Comparison of ENCODE assay signal across 8 cellular contexts in the genomic region with DNA sequence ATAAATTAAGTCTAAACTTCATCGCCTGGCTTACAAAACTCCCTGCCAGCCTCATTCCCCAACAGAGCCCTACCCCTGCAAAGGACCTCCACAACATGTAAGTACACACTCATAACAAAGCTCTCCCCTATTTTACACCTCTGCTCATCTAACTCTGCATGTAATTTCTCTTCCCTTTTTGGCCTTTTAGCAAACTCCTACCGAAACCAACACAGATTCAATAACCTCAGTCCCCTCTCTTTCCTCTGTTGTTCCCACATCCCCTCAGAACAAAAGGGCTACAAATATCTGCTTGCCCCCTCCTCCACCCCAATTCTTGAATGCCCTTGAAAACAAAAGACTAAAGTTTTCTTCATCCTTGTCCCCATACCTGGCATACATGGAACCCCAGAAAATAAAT.
DNase-seq lines count a peak whose midpoint lies in the region; TF ChIP-seq lines count a peak whose summit lies in the region.

No MANE protein-coding gene starts in this region.

- intact Hi-C loops in head of caudate nucleus (cut with DNase I), result loop anchor here (5.0 kb wide), 2 partner anchors 82 to 157 kb away; a partner anchor contains a TSS

- DNase-seq in epithelial cell of esophagus (ENCODE audit: low read depth) (no peak), head of caudate nucleus (no peak), CD1c-positive myeloid dendritic cell (ENCODE audit: extremely low spot score) (no peak), NCI-H1930 (lab: John Stamatoyannopoulos, UW) (no peak)
- DNase-seq in stimulated activated CD4-positive, alpha-beta T cell treated with anti-CD3 and anti-CD28 coated beads, Interleukin-15, amount 100 ng/mL, for 24 hours, result no peak

- peak overlapping the region; percentile 56 for H3K4me2 ChIP-seq in OCI-LY3 (ENCODE audit: low read length)

- no peak overlapping the region for H2AFZ ChIP-seq in OCI-LY3 (ENCODE audit: low read depth, low read length)

- 0 out of 2 replicates have a peak, but pooled peaks cover 2% of the 10 kb centered on the region for H3K9me3 ChIP-seq in OCI-LY3 (ENCODE audit: insufficient read depth, low read length)

- H3K4me1 ChIP-seq in OCI-LY3 (ENCODE audit: low read length), result peaks cover 44% of the 10 kb centered on the region
- peaks cover 6% of the 10 kb centered on the region for H3K4me1 ChIP-seq in rectal smooth muscle tissue (ENCODE audit: control insufficient read depth, insufficient read depth, low read length)

- H3K79me2 ChIP-seq in OCI-LY3 (ENCODE audit: low read length), result peaks cover 70% of the 10 kb centered on the region

- H3K27me3 ChIP-seq in OCI-LY3 (ENCODE audit: low read depth, low read length) (no peaks in the 10 kb centered on the region), rectal smooth muscle tissue (ENCODE audit: control insufficient read depth, insufficient read depth, low read length) (no peaks in the 10 kb centered on the region)

- H3K4me3 ChIP-seq in GM12875 (ENCODE audit: low read depth, low read length) (peak overlapping the region; percentile 95), OCI-LY3 (ENCODE audit: low read length) (peak overlapping the region; percentile 83), epithelial cell of esophagus (ENCODE audit: low read length) (peak overlapping the region; percentile 98), rectal smooth muscle tissue (ENCODE audit: low read length) (peak overlapping the region; percentile 92)

- H3K27ac ChIP-seq in OCI-LY3 (ENCODE audit: low read length) (peak overlapping the region; percentile 97), rectal smooth muscle tissue (ENCODE audit: low read depth, low read length) (peak overlapping the region; percentile 87)

- peak overlapping the region; percentile 98 for H3K9ac ChIP-seq in OCI-LY3 (ENCODE audit: low read length)
- peak overlapping the region; percentile 94 for H3K9ac ChIP-seq in rectal smooth muscle tissue (ENCODE audit: low read length)

- TF ChIP-seq CTCF in GM12875 (IDR thresholded peaks at IDR 0.05; ENCODE audit: borderline replicate concordance, insufficient read depth, low read depth, low read length) (no peak), OCI-LY3 (IDR thresholded peaks at IDR 0.05; ENCODE audit: low read depth, low read length) (no peak), epithelial cell of esophagus (IDR thresholded peaks at IDR 0.05; ENCODE audit: insufficient read depth, low read depth, low read length, missing control alignments) (no peak)

- H3K36me3 ChIP-seq in OCI-LY3 (replicated peaks; ENCODE audit: low read depth, low read length) (peaks cover 43% of the 10 kb centered on the region), rectal smooth muscle tissue (ENCODE audit: control insufficient read depth, insufficient read depth, low read length) (no peaks in the 10 kb centered on the region)

- 0 out of 2 replicates have a peak, but pooled peaks cover 3% of the 10 kb centered on the region for H4K20me1 ChIP-seq in OCI-LY3 (ENCODE audit: insufficient read depth, low read length)
